8 cellular contexts compared by ENCODE assay signal in the genomic region with DNA sequence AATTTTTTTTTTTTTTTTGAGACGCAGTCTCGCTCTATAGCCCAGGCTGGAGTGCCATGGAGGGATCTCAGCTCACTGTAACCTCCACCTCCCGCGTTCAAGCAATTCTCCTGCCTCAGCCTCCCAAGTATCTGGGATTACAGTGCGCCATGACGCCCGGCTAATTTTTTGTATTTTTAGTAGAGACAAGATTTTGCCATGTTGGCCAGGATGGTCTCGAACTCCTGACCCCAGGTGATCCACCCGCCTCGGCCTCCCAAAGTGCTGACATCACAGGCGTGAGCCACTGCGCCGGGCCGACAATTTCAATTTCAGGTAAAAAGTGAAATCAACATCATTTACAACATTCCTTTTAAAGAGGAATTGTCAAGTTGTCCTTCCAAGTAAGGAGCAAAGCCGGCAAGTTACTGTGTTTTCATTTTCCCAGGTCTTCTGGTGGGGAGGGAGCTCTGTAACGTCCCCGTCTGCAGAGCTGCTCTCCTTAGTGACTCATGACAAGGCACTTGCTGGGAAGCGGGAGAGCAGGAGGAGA. TPM values are rescaled to one million over a fixed set of nuclear protein-coding genes. Genes with fewer than 3 reads are reported as not detected.
A peak's percentile ranks its signal among the peaks of the same experiment; 100 is the strongest.
DNase-seq lines count a peak whose midpoint lies in the region; ATAC-seq, FAIRE-seq and TF ChIP-seq lines count a peak whose summit lies in the region.

No MANE protein-coding gene starts in this region.

- BruUV-seq in HepG2 (replicated peaks; lab: Mats Ljungman, UMichigan), result no TSS peak

- H4K20me1 ChIP-seq in DND-41 (ENCODE audit: insufficient read depth, low read length), result peaks cover 31% of the 10 kb centered on the region; the same call in 1 of the 2 replicates
- peaks cover 19% of the 10 kb centered on the region for H4K20me1 ChIP-seq in HepG2 (ENCODE audit: insufficient read depth, low read length)

- peak overlapping the region; percentile 76; the same call in 1 of the 2 replicates for H2AFZ ChIP-seq in DND-41 (ENCODE audit: low read depth, low read length)
- no peak overlapping the region for H2AFZ ChIP-seq in HepG2 (ENCODE audit: low read length)

- H3K4me1 ChIP-seq in DND-41 (ENCODE audit: insufficient read depth, low read length) (peaks cover 33% of the 10 kb centered on the region), HepG2 (ENCODE audit: insufficient read depth, low read length) (peaks cover 36% of the 10 kb centered on the region), thyroid gland (peaks cover 15 to 25% of the 10 kb centered on the region in 2 donors)

- intact Hi-C loops in HepG2 (cut with micrococcal nuclease; ENCODE audit: unreplicated experiment) (loop anchor here (2.0 kb wide), 1 partner anchor 31 kb away; the partner anchor contains the start of genes CCDC137 and OXLD1), thyroid gland (cut with DNase I) (no loop called here)

- H3K4me2 ChIP-seq in DND-41 (ENCODE audit: insufficient read depth, low read length) (peak overlapping the region; percentile 94), HepG2 (ENCODE audit: low read depth, low read length) (peak overlapping the region; percentile 95)

- TF ChIP-seq RAD21 in HepG2 (CRISPR knock-in tag; IDR thresholded peaks at IDR 0.05), result no peak

- TF ChIP-seq CTCF in DND-41 (IDR thresholded peaks at IDR 0.05; ENCODE audit: borderline replicate concordance, extremely low read depth, low read length, poor library complexity, severe bottlenecking), result no peak
- no peak for TF ChIP-seq CTCF in HepG2 (CRISPR knock-in tag; IDR thresholded peaks at IDR 0.05)
- TF ChIP-seq CTCF in thyroid gland (IDR thresholded peaks at IDR 0.05), result no peak

- 4% methylated on average over 18 of the region's 18 CpGs for WGBS in HepG2 (ENCODE audit: low lambda C conversion rate)
- WGBS in thyroid gland, 2 donors, result 34 to 48% methylated on average over 18 of the region's 18 CpGs

- CTCF ChIA-PET in HepG2 (lab: Yijun Ruan, JAX; ENCODE audit: low intra/inter-chr PET ratio, low total read pairs), result no interaction called here

- no peak for FAIRE-seq in HepG2 (lab: Jason Lieb, UNC)

- peak; percentile 21 for DNase-seq in DND-41
- DNase-seq in HepG2 (ENCODE audit: low spot score), result no peak
- no peak for DNase-seq in thyroid gland
- no peak for DNase-seq in GM19238 (ENCODE audit: insufficient read length, low spot score)
- DNase-seq in islet precursor cell, result no peak

- POLR2A ChIA-PET in HepG2 (lab: Yijun Ruan, JAX), result interaction anchor here (0.7 to 2.3 kb wide), 10 partner anchors 11 to 78 kb away, joined by 3 to 15 read pairs (median 4); partner anchors contain the start of genes CCDC137, MRPL12 and OXLD1

- H3K36me3 ChIP-seq in DND-41 (ENCODE audit: insufficient read depth, low read length) (peaks cover 18% of the 10 kb centered on the region), HepG2 (replicated peaks in 1 of 2; ENCODE audit: control insufficient read depth in 1 of 2, insufficient read depth in 2 of 2, low read length in 2 of 2) (peaks cover 3 to 4% of the 10 kb centered on the region in 2 experiments; a peak in 3 of 5 replicates), thyroid gland (no peaks in the 10 kb centered on the region)

- H3K4me3 ChIP-seq in DND-41 (ENCODE audit: low read depth in 1 of 2, low read length in 2 of 2), result peak overlapping the region; percentile 74 to 88
- H3K4me3 ChIP-seq in HepG2 (replicated peaks in 1 of 3; ENCODE audit: insufficient read depth in 1 of 3, low read depth in 2 of 3, low read length in 3 of 3), result peak overlapping the region; percentile 73 to 89 (median 80)
- peak overlapping the region; percentile 25 to 81 (median 40) for H3K4me3 ChIP-seq in thyroid gland (replicated peaks in 1 of 3)

- peak overlapping the region; percentile 97 for H3K9ac ChIP-seq in DND-41 (ENCODE audit: low read depth, low read length)
- H3K9ac ChIP-seq in HepG2 (ENCODE audit: insufficient read depth, low read depth, low read length), result peak overlapping the region; percentile 92

- in situ Hi-C loops in HepG2 (cut with HindIII; ENCODE audit: extremely low pct_ligation_motif_present, low pct_unique_long_range_greater_than_20kb), result no loop called here

- H3K79me2 ChIP-seq in DND-41 (ENCODE audit: insufficient read depth, low read length), result peaks cover 58% of the 10 kb centered on the region
- peaks cover 38% of the 10 kb centered on the region for H3K79me2 ChIP-seq in HepG2 (ENCODE audit: insufficient read depth, low read length)

- TF ChIP-seq EP300 in HepG2 (IDR thresholded peaks at IDR 0.05; ENCODE audit: low read depth in 2 of 2, low read length in 2 of 2) (no peak), HepG2 (CRISPR knock-in tag; IDR thresholded peaks at IDR 0.05; ENCODE audit: borderline replicate concordance) (no peak)

- ATAC-seq in DND-41 (ENCODE audit: insufficient read depth, low read depth), result peak; percentile 39; the same call in 2 of the 3 replicates
- peak; percentile 16 for ATAC-seq in HG03354 (IDR thresholded peaks at IDR 0.05; ENCODE audit: poor library complexity, severe bottlenecking, unreplicated experiment)
- ATAC-seq in HepG2, result no peak
- no peak for ATAC-seq in GM18505 (IDR thresholded peaks at IDR 0.05; ENCODE audit: unreplicated experiment)

- TF ChIP-seq POLR2A in HepG2 (IDR thresholded peaks at IDR 0.05; ENCODE audit: insufficient read depth in 1 of 2, low read depth in 2 of 2, low read length in 2 of 2), result no peak
- TF ChIP-seq POLR2A in thyroid gland (IDR thresholded peaks at IDR 0.05), result no peak
- no peak for TF ChIP-seq POLR2A in GM18505 (IDR thresholded peaks at IDR 0.05; ENCODE audit: borderline replicate concordance, extremely low read depth, insufficient read depth, insufficient read length)

- H3K27me3 ChIP-seq in DND-41 (ENCODE audit: insufficient read depth, low read length, poor library complexity) (no peaks in the 10 kb centered on the region), HepG2 (ENCODE audit: control insufficient read depth in 1 of 2, insufficient read depth in 2 of 2, low read length in 2 of 2) (no peaks in the 10 kb centered on the region; a peak in 1 of 5 replicates), thyroid gland (no peaks in the 10 kb centered on the region)

- H3K9me3 ChIP-seq in DND-41 (ENCODE audit: insufficient read depth, low read length, severe bottlenecking) (no peaks in the 10 kb centered on the region), HepG2 (ENCODE audit: low read length) (no peaks in the 10 kb centered on the region), thyroid gland (no peaks in the 10 kb centered on the region)

- peak overlapping the region; percentile 73 for H3K27ac ChIP-seq in DND-41 (ENCODE audit: low read length)
- H3K27ac ChIP-seq in angular gyrus (ENCODE audit: low read depth, low read length), result peak overlapping the region; percentile 73
- H3K27ac ChIP-seq in HepG2 (ENCODE audit: extremely low read length, insufficient read depth, low read length), result peak overlapping the region; percentile 87
- peak overlapping the region in 1 of 3 donors; percentile 58 for H3K27ac ChIP-seq in thyroid gland

RNA-seq across cellular contexts. Expression of gene NPLOC4, which starts 0.9 kb away (rescaled TPM):
- total RNA-seq in HepG2 (2016; rRNA removed; fragmentation: Illumina TruSeq; extraction: Trizol), result 57.0 and 64.7 TPM in 2 replicates
- 21.7 and 30.6 TPM in 2 replicates for total RNA-seq in HepG2 (2016; cell fraction: cytosol; rRNA removed; fragmentation: Illumina TruSeq; extraction: Trizol; ENCODE audit: low read depth)
- total RNA-seq in HepG2 (2016; cell fraction: insoluble cytoplasmic fraction; rRNA removed; fragmentation: Illumina TruSeq; extraction: Trizol), result 49.8 and 63.0 TPM in 2 replicates
- 66.9 and 73.6 TPM in 2 replicates for total RNA-seq in HepG2 (2016; cell fraction: membrane; rRNA removed; fragmentation: Illumina TruSeq; extraction: Trizol)
- 43.4 and 46.0 TPM in 2 replicates for total RNA-seq in HepG2 (2016; cell fraction: nucleus; rRNA removed; fragmentation: Illumina TruSeq; extraction: Trizol)
- polyA plus RNA-seq in HepG2 (2011; rRNA removed), result 95.3 and 97.0 TPM in 2 replicates
- 69.9 and 79.4 TPM in 2 replicates for polyA plus RNA-seq in HepG2 (2011; cell fraction: cytosol; rRNA removed)
- polyA plus RNA-seq in HepG2 (2011; cell fraction: nucleus; rRNA removed), result 144 and 145 TPM in 2 replicates
- polyA plus RNA-seq in HepG2 (2012), result 35.2 and 49.4 TPM in 2 replicates
- polyA plus RNA-seq in HepG2 (2016; cell fraction: cytosol; fragmentation: Illumina TruSeq; extraction: Trizol; ENCODE audit: low read depth), result 14.0 and 18.8 TPM in 2 replicates
- polyA plus RNA-seq in HepG2 (2016; cell fraction: insoluble cytoplasmic fraction; fragmentation: Illumina TruSeq; extraction: Trizol; ENCODE audit: low read depth), result 48.3 and 63.0 TPM in 2 replicates
- 38.6 and 39.0 TPM in 2 replicates for polyA plus RNA-seq in HepG2 (2016; cell fraction: membrane; fragmentation: Illumina TruSeq; extraction: Trizol; ENCODE audit: low read depth)
- polyA plus RNA-seq in HepG2 (2016; cell fraction: nucleus; fragmentation: Illumina TruSeq; extraction: Trizol; ENCODE audit: insufficient read depth, low read depth), result 78.2 and 87.8 TPM in 2 replicates
- polyA minus RNA-seq in HepG2 (2011; rRNA and poly(A)+ RNA removed; ENCODE audit: low replicate concordance), result 142 and 211 TPM in 2 replicates
- polyA minus RNA-seq in HepG2 (2011; cell fraction: cytosol; rRNA and poly(A)+ RNA removed), result 69.4 and 73.4 TPM in 2 replicates
- 51.9 and 56.3 TPM in 2 replicates for polyA minus RNA-seq in HepG2 (2011; cell fraction: nucleus; rRNA and poly(A)+ RNA removed)
- total RNA-seq in thyroid gland, result 10 to 100 TPM; 45.8 to 98.5 (median 58.1) TPM

RNA-seq across cellular contexts. Expression of gene TSPAN10, which starts 1.0 kb away (rescaled TPM):
- 0.27 and 0.75 TPM in 2 replicates for total RNA-seq in HepG2 (2016; rRNA removed; fragmentation: Illumina TruSeq; extraction: Trizol)
- total RNA-seq in HepG2 (2016; cell fraction: cytosol; rRNA removed; fragmentation: Illumina TruSeq; extraction: Trizol; ENCODE audit: low read depth), result not detected in 2 replicates
- 0.22 and 0.71 TPM in 2 replicates for total RNA-seq in HepG2 (2016; cell fraction: insoluble cytoplasmic fraction; rRNA removed; fragmentation: Illumina TruSeq; extraction: Trizol)
- total RNA-seq in HepG2 (2016; cell fraction: membrane; rRNA removed; fragmentation: Illumina TruSeq; extraction: Trizol), result 0.21 and 0.25 TPM in 2 replicates
- total RNA-seq in HepG2 (2016; cell fraction: nucleus; rRNA removed; fragmentation: Illumina TruSeq; extraction: Trizol), result 0.53 and 0.78 TPM in 2 replicates
- 0.54 and 0.67 TPM in 2 replicates for polyA plus RNA-seq in HepG2 (2011; rRNA removed)
- 0.23 and 0.59 TPM in 2 replicates for polyA plus RNA-seq in HepG2 (2011; cell fraction: cytosol; rRNA removed)
- 1.3 and 1.4 TPM in 2 replicates for polyA plus RNA-seq in HepG2 (2011; cell fraction: nucleus; rRNA removed)
- 0.69 and 0.90 TPM in 2 replicates for polyA plus RNA-seq in HepG2 (2012)
- 0.12 and 0.31 TPM in 2 replicates for polyA plus RNA-seq in HepG2 (2016; cell fraction: cytosol; fragmentation: Illumina TruSeq; extraction: Trizol; ENCODE audit: low read depth)
- polyA plus RNA-seq in HepG2 (2016; cell fraction: insoluble cytoplasmic fraction; fragmentation: Illumina TruSeq; extraction: Trizol; ENCODE audit: low read depth), result 0.32 and 0.46 TPM in 2 replicates
- polyA plus RNA-seq in HepG2 (2016; cell fraction: membrane; fragmentation: Illumina TruSeq; extraction: Trizol; ENCODE audit: low read depth), result 0.22 and 0.23 TPM in 2 replicates
- polyA plus RNA-seq in HepG2 (2016; cell fraction: nucleus; fragmentation: Illumina TruSeq; extraction: Trizol; ENCODE audit: insufficient read depth, low read depth), result 0.91 and 1.2 TPM in 2 replicates
- 2.7 and 2.8 TPM in 2 replicates for polyA minus RNA-seq in HepG2 (2011; rRNA and poly(A)+ RNA removed; ENCODE audit: low replicate concordance)
- polyA minus RNA-seq in HepG2 (2011; cell fraction: cytosol; rRNA and poly(A)+ RNA removed), result 0.49 and 0.62 TPM in 2 replicates
- polyA minus RNA-seq in HepG2 (2011; cell fraction: nucleus; rRNA and poly(A)+ RNA removed), result 0.87 and 1.5 TPM in 2 replicates
- total RNA-seq in thyroid gland, result 1 to 10 TPM in 1 of 4 donors, under 1 TPM in 2, not detected in 1; 0.29 to 2.6 (median 0.40) TPM

RNA-seq across cellular contexts. Expression of gene PDE6G, which starts 20.3 kb away (rescaled TPM):
- total RNA-seq in HepG2 (2016; rRNA removed; fragmentation: Illumina TruSeq; extraction: Trizol) (1.0 and 1.4 TPM in 2 replicates), thyroid gland (not detected)
- total RNA-seq in HepG2 (2016; cell fraction: cytosol; rRNA removed; fragmentation: Illumina TruSeq; extraction: Trizol; ENCODE audit: low read depth), result 0.44 and 1.4 TPM in 2 replicates
- total RNA-seq in HepG2 (2016; cell fraction: insoluble cytoplasmic fraction; rRNA removed; fragmentation: Illumina TruSeq; extraction: Trizol), result 0.83 and 1.7 TPM in 2 replicates
- total RNA-seq in HepG2 (2016; cell fraction: membrane; rRNA removed; fragmentation: Illumina TruSeq; extraction: Trizol), result 1.2 and 1.4 TPM in 2 replicates
- 1.0 TPM in 1 of 2 replicates, not detected in the other for total RNA-seq in HepG2 (2016; cell fraction: nucleus; rRNA removed; fragmentation: Illumina TruSeq; extraction: Trizol)
- polyA plus RNA-seq in HepG2 (2011; rRNA removed), result 4.9 and 6.7 TPM in 2 replicates
- polyA plus RNA-seq in HepG2 (2011; cell fraction: cytosol; rRNA removed), result 4.9 and 5.2 TPM in 2 replicates
- polyA plus RNA-seq in HepG2 (2011; cell fraction: nucleus; rRNA removed), result 1.3 and 2.0 TPM in 2 replicates
- 1.8 and 3.1 TPM in 2 replicates for polyA plus RNA-seq in HepG2 (2012)
- 1.1 and 1.3 TPM in 2 replicates for polyA plus RNA-seq in HepG2 (2016; cell fraction: cytosol; fragmentation: Illumina TruSeq; extraction: Trizol; ENCODE audit: low read depth)
- 1.9 and 2.0 TPM in 2 replicates for polyA plus RNA-seq in HepG2 (2016; cell fraction: insoluble cytoplasmic fraction; fragmentation: Illumina TruSeq; extraction: Trizol; ENCODE audit: low read depth)
- 1.1 TPM in 2 replicates for polyA plus RNA-seq in HepG2 (2016; cell fraction: membrane; fragmentation: Illumina TruSeq; extraction: Trizol; ENCODE audit: low read depth)
- 0.57 and 1.6 TPM in 2 replicates for polyA plus RNA-seq in HepG2 (2016; cell fraction: nucleus; fragmentation: Illumina TruSeq; extraction: Trizol; ENCODE audit: insufficient read depth, low read depth)
- polyA minus RNA-seq in HepG2 (2011; rRNA and poly(A)+ RNA removed; ENCODE audit: low replicate concordance), result 0.56 and 4.7 TPM in 2 replicates
- polyA minus RNA-seq in HepG2 (2011; cell fraction: cytosol; rRNA and poly(A)+ RNA removed), result 0.79 TPM in 1 of 2 replicates, not detected in the other
- polyA minus RNA-seq in HepG2 (2011; cell fraction: nucleus; rRNA and poly(A)+ RNA removed), result 0.26 TPM in 1 of 2 replicates, not detected in the other

RNA-seq across cellular contexts. Expression of gene OXLD1, which starts 30.4 kb away (rescaled TPM):
- total RNA-seq in HepG2 (2016; rRNA removed; fragmentation: Illumina TruSeq; extraction: Trizol) (34.9 and 37.5 TPM in 2 replicates), thyroid gland (10 to 100 TPM; 20.5 to 46.3 (median 34.2) TPM)
- 18.3 and 27.5 TPM in 2 replicates for total RNA-seq in HepG2 (2016; cell fraction: cytosol; rRNA removed; fragmentation: Illumina TruSeq; extraction: Trizol; ENCODE audit: low read depth)
- 34.8 and 36.8 TPM in 2 replicates for total RNA-seq in HepG2 (2016; cell fraction: insoluble cytoplasmic fraction; rRNA removed; fragmentation: Illumina TruSeq; extraction: Trizol)
- total RNA-seq in HepG2 (2016; cell fraction: membrane; rRNA removed; fragmentation: Illumina TruSeq; extraction: Trizol), result 37.8 and 42.1 TPM in 2 replicates
- 25.0 and 26.4 TPM in 2 replicates for total RNA-seq in HepG2 (2016; cell fraction: nucleus; rRNA removed; fragmentation: Illumina TruSeq; extraction: Trizol)
- polyA plus RNA-seq in HepG2 (2011; rRNA removed), result 27.1 and 40.3 TPM in 2 replicates
- polyA plus RNA-seq in HepG2 (2011; cell fraction: cytosol; rRNA removed), result 26.2 and 44.6 TPM in 2 replicates
- 114 and 127 TPM in 2 replicates for polyA plus RNA-seq in HepG2 (2011; cell fraction: nucleus; rRNA removed)
- 19.0 and 25.6 TPM in 2 replicates for polyA plus RNA-seq in HepG2 (2012)
- polyA plus RNA-seq in HepG2 (2016; cell fraction: cytosol; fragmentation: Illumina TruSeq; extraction: Trizol; ENCODE audit: low read depth), result 14.5 and 20.0 TPM in 2 replicates
- polyA plus RNA-seq in HepG2 (2016; cell fraction: insoluble cytoplasmic fraction; fragmentation: Illumina TruSeq; extraction: Trizol; ENCODE audit: low read depth), result 24.5 and 26.4 TPM in 2 replicates
- 21.9 and 27.2 TPM in 2 replicates for polyA plus RNA-seq in HepG2 (2016; cell fraction: membrane; fragmentation: Illumina TruSeq; extraction: Trizol; ENCODE audit: low read depth)
- polyA plus RNA-seq in HepG2 (2016; cell fraction: nucleus; fragmentation: Illumina TruSeq; extraction: Trizol; ENCODE audit: insufficient read depth, low read depth), result 40.3 and 44.2 TPM in 2 replicates
- 10.9 and 18.2 TPM in 2 replicates for polyA minus RNA-seq in HepG2 (2011; rRNA and poly(A)+ RNA removed; ENCODE audit: low replicate concordance)
- 5.9 and 9.5 TPM in 2 replicates for polyA minus RNA-seq in HepG2 (2011; cell fraction: cytosol; rRNA and poly(A)+ RNA removed)
- 11.2 and 15.5 TPM in 2 replicates for polyA minus RNA-seq in HepG2 (2011; cell fraction: nucleus; rRNA and poly(A)+ RNA removed)

RNA-seq across cellular contexts. Expression of gene CCDC137, which starts 30.5 kb away (rescaled TPM):
- total RNA-seq in HepG2 (2016; rRNA removed; fragmentation: Illumina TruSeq; extraction: Trizol) (34.4 and 39.1 TPM in 2 replicates), thyroid gland (10 to 100 TPM in 1 of 4 donors, 1 to 10 TPM in 3; 4.4 to 11.4 (median 8.8) TPM)
- total RNA-seq in HepG2 (2016; cell fraction: cytosol; rRNA removed; fragmentation: Illumina TruSeq; extraction: Trizol; ENCODE audit: low read depth), result 10.7 and 10.8 TPM in 2 replicates
- 31.3 and 40.3 TPM in 2 replicates for total RNA-seq in HepG2 (2016; cell fraction: insoluble cytoplasmic fraction; rRNA removed; fragmentation: Illumina TruSeq; extraction: Trizol)
- 16.9 and 19.0 TPM in 2 replicates for total RNA-seq in HepG2 (2016; cell fraction: membrane; rRNA removed; fragmentation: Illumina TruSeq; extraction: Trizol)
- 20.9 and 21.8 TPM in 2 replicates for total RNA-seq in HepG2 (2016; cell fraction: nucleus; rRNA removed; fragmentation: Illumina TruSeq; extraction: Trizol)
- polyA plus RNA-seq in HepG2 (2011; rRNA removed), result 14.6 and 14.7 TPM in 2 replicates
- 10.9 and 12.3 TPM in 2 replicates for polyA plus RNA-seq in HepG2 (2011; cell fraction: cytosol; rRNA removed)
- polyA plus RNA-seq in HepG2 (2011; cell fraction: nucleus; rRNA removed), result 18.8 and 20.1 TPM in 2 replicates
- 15.7 and 20.6 TPM in 2 replicates for polyA plus RNA-seq in HepG2 (2012)
- polyA plus RNA-seq in HepG2 (2016; cell fraction: cytosol; fragmentation: Illumina TruSeq; extraction: Trizol; ENCODE audit: low read depth), result 6.0 and 6.1 TPM in 2 replicates
- 43.6 and 43.8 TPM in 2 replicates for polyA plus RNA-seq in HepG2 (2016; cell fraction: insoluble cytoplasmic fraction; fragmentation: Illumina TruSeq; extraction: Trizol; ENCODE audit: low read depth)
- 11.4 and 11.7 TPM in 2 replicates for polyA plus RNA-seq in HepG2 (2016; cell fraction: membrane; fragmentation: Illumina TruSeq; extraction: Trizol; ENCODE audit: low read depth)
- polyA plus RNA-seq in HepG2 (2016; cell fraction: nucleus; fragmentation: Illumina TruSeq; extraction: Trizol; ENCODE audit: insufficient read depth, low read depth), result 75.0 and 87.7 TPM in 2 replicates
- 4.1 and 5.1 TPM in 2 replicates for polyA minus RNA-seq in HepG2 (2011; rRNA and poly(A)+ RNA removed; ENCODE audit: low replicate concordance)
- 5.1 and 5.5 TPM in 2 replicates for polyA minus RNA-seq in HepG2 (2011; cell fraction: cytosol; rRNA and poly(A)+ RNA removed)
- polyA minus RNA-seq in HepG2 (2011; cell fraction: nucleus; rRNA and poly(A)+ RNA removed), result 7.0 and 8.8 TPM in 2 replicates

Comparison
In these comparisons a context has a peak if more than half of its experiments do, and no peak if none do; other contexts are left out.
1. ATAC-seq: peak in DND-41 (single experiment) and HG03354 (single experiment); none in HepG2 (single experiment) and GM18505 (single experiment).
2. Peak in every context shown above with its lines, with median percentiles within 50 percentile points of each other: H3K4me3 ChIP-seq.